In genomic region chr13:80553041-80553440, GRCh38 we compare ENCODE assay signal across 29 cellular contexts.
"Had no signal": no experiment of that assay in that cellular context is flagged by ENCODE, and none has a peak within 500 bp of the region (broad histone marks: within the 10 kb centered on the region; RNA-seq: fewer than 3 reads in every experiment).

No MANE protein-coding gene starts in this region.

- ATAC-seq: activated CD8-positive, alpha-beta T cell treated with anti-CD3 and anti-CD28 coated beads, Interleukin-2, amount 10 ng/mL, durations not matched to agents 7 days and 5 days; body of pancreas; effector memory CD8-positive, alpha-beta T cell; naive thymus-derived CD4-positive, alpha-beta T cell; stimulated activated effector memory CD8-positive, alpha-beta T cell treated with anti-CD3 and anti-CD28 coated beads, Interleukin-12 subunit alpha, Interleukin-12 subunit beta, amount 100 ng/mL, for 72 hours had no signal

- H3K27me3 Mint-ChIP-seq: activated naive CD8-positive, alpha-beta T cell; effector memory CD8-positive, alpha-beta T cell; naive thymus-derived CD4-positive, alpha-beta T cell; progenitor cell of endocrine pancreas; stimulated activated naive CD8-positive, alpha-beta T cell treated with anti-CD3 and anti-CD28 coated beads, Interleukin-15, Interleukin-2, amounts not matched to agents 100 ng/mL and 50 ng/mL, for 24 hours had no signal

- DNase-seq: activated CD4-positive, alpha-beta T cell treated with anti-CD3 and anti-CD28 coated beads, Interleukin-2, amount 50 U/mL, for 1 hour; activated CD8-positive, alpha-beta T cell treated with anti-CD3 and anti-CD28 coated beads, Interleukin-2, amount 10 ng/mL, durations not matched to agents 7 days and 5 days; activated effector memory CD4-positive, alpha-beta T cell treated with Interleukin-2 at 50 U/mL for 16 hours; activated naive CD4-positive, alpha-beta T cell treated with Interleukin-2 at 50 U/mL for 16 hours; aorta; body of pancreas; cerebellar nuclear complex; dorsolateral prefrontal cortex; effector memory CD8-positive, alpha-beta T cell; mammary epithelial cell; naive thymus-derived CD4-positive, alpha-beta T cell; ovary; sigmoid colon; small intestine; stimulated activated CD4-positive, alpha-beta T cell treated with anti-CD3 and anti-CD28 coated beads, Interleukin-4, amount 100 ng/mL, for 24 hours; substantia nigra; T-helper 2 cell; thyroid gland; upper lobe of left lung had no signal

- FAIRE-seq: endothelial cell of umbilical vein, islet of Langerhans, small intestine had no signal

- H3K4me1 ChIP-seq: body of pancreas, thyroid gland had no signal

- H3K27ac ChIP-seq: body of pancreas, coronary artery, neutrophil, ovary, thyroid gland, upper lobe of left lung, vagina had no signal

- H3K27me3 ChIP-seq: body of pancreas, dorsolateral prefrontal cortex, neutrophil, ovary, sigmoid colon, thyroid gland, upper lobe of left lung, vagina had no signal

- H3K27ac Mint-ChIP-seq: activated CD8-positive, alpha-beta T cell treated with anti-CD3 and anti-CD28 coated beads, Interleukin-2, amount 10 ng/mL, durations not matched to agents 7 days and 5 days; activated naive CD8-positive, alpha-beta T cell; effector memory CD8-positive, alpha-beta T cell; mesothelial cell of epicardium; naive thymus-derived CD4-positive, alpha-beta T cell; progenitor cell of endocrine pancreas; stimulated activated effector memory CD8-positive, alpha-beta T cell treated with anti-CD3 and anti-CD28 coated beads, Interleukin-12 subunit alpha, Interleukin-12 subunit beta, amount 100 ng/mL, for 72 hours; stimulated activated naive CD8-positive, alpha-beta T cell treated with anti-CD3 and anti-CD28 coated beads, Interleukin-15, Interleukin-2, amounts not matched to agents 100 ng/mL and 50 ng/mL, for 24 hours had no signal

- H3K9me3 ChIP-seq: body of pancreas, neutrophil, ovary, sigmoid colon, thyroid gland, upper lobe of left lung, vagina had no signal

- H3K4me3 Mint-ChIP-seq: activated CD8-positive, alpha-beta T cell treated with anti-CD3 and anti-CD28 coated beads, Interleukin-2, amount 10 ng/mL, durations not matched to agents 7 days and 5 days; activated naive CD8-positive, alpha-beta T cell; effector memory CD8-positive, alpha-beta T cell; mesothelial cell of epicardium; naive thymus-derived CD4-positive, alpha-beta T cell; stimulated activated effector memory CD8-positive, alpha-beta T cell treated with anti-CD3 and anti-CD28 coated beads, Interleukin-12 subunit alpha, Interleukin-12 subunit beta, amount 100 ng/mL, for 72 hours; stimulated activated naive CD8-positive, alpha-beta T cell treated with anti-CD3 and anti-CD28 coated beads, Interleukin-15, Interleukin-2, amounts not matched to agents 100 ng/mL and 50 ng/mL, for 24 hours had no signal

- H3K9me3 Mint-ChIP-seq: effector memory CD8-positive, alpha-beta T cell; mesothelial cell of epicardium; stimulated activated naive CD8-positive, alpha-beta T cell treated with anti-CD3 and anti-CD28 coated beads, Interleukin-15, Interleukin-2, amounts not matched to agents 100 ng/mL and 50 ng/mL, for 24 hours had no signal

- H3K36me3 ChIP-seq: neutrophil, ovary, sigmoid colon, thyroid gland, upper lobe of left lung, vagina had no signal

- H3K36me3 Mint-ChIP-seq: activated naive CD8-positive, alpha-beta T cell; mesothelial cell of epicardium; naive thymus-derived CD4-positive, alpha-beta T cell; stimulated activated effector memory CD8-positive, alpha-beta T cell treated with anti-CD3 and anti-CD28 coated beads, Interleukin-12 subunit alpha, Interleukin-12 subunit beta, amount 100 ng/mL, for 72 hours had no signal

- H3K4me3 ChIP-seq: body of pancreas, coronary artery, dorsolateral prefrontal cortex, ovary, sigmoid colon, thyroid gland, upper lobe of left lung, vagina had no signal
